In the genomic region with DNA sequence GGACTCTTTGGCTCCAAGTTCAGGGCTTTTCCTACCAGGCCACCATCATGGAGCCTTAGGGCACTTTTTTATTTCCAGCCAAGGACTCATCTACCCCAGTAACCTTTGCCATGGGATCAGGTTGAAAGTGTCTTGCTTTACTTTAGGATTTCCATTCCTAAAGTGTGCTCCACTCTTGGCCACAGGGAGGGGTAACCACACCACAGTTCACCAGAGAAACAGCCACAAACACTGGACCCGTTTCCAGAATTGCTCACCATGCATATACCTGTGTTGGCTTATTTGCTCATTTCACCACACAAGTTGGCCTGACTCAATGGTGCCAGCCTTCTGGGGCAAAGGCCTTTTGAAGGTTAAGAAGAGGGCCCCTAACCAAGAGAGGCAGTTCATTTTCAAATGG, we compare ENCODE assay signal across 19 cellular contexts.
A peak's percentile ranks its signal among the peaks of the same experiment; 100 is the strongest.
DNase-seq lines count a peak whose midpoint lies in the region; ATAC-seq and TF ChIP-seq lines count a peak whose summit lies in the region.
"Had no signal": no experiment of that assay in that cellular context is flagged by ENCODE, and none has a peak within 500 bp of the region (broad histone marks: within the 10 kb centered on the region; RNA-seq: fewer than 3 reads in every experiment).

No MANE protein-coding gene starts in this region.

- no peaks in the 10 kb centered on the region for H3K27me3 ChIP-seq in PC-3 (ENCODE audit: low read length)
- H3K27me3 ChIP-seq: BLaER1 treated with 17β-estradiol and CSF1 and Interleukin-3, amounts not matched to agents 10 nM and 100 nM had no signal

- no peaks in the 10 kb centered on the region for H3K4me1 Mint-ChIP-seq in activated naive CD8-positive, alpha-beta T cell treated with anti-CD3 and anti-CD28 coated beads, Interleukin-2, amount 50 U/mL, for 24 hours
- H3K4me1 Mint-ChIP-seq in activated naive CD8-positive, alpha-beta T cell treated with anti-CD3 and anti-CD28 coated beads for 36 hours = no peaks in the 10 kb centered on the region

- CTCF ChIA-PET in PC-3 (lab: Charles Lee) = no interaction called here

- H3K27me3 Mint-ChIP-seq in activated naive CD8-positive, alpha-beta T cell treated with anti-CD3 and anti-CD28 coated beads, Interleukin-2, amount 50 U/mL, for 24 hours = no peaks in the 10 kb centered on the region
- H3K27me3 Mint-ChIP-seq in activated naive CD8-positive, alpha-beta T cell treated with anti-CD3 and anti-CD28 coated beads for 36 hours = no peaks in the 10 kb centered on the region

- no TSS peak for BruUV-seq in PC-3 (replicated peaks; lab: Mats Ljungman, UMichigan)

- H3K36me3 Mint-ChIP-seq in activated naive CD8-positive, alpha-beta T cell treated with anti-CD3 and anti-CD28 coated beads, Interleukin-2, amount 50 U/mL, for 24 hours (ENCODE audit: low read depth) = no peaks in the 10 kb centered on the region
- H3K36me3 Mint-ChIP-seq in activated naive CD8-positive, alpha-beta T cell treated with anti-CD3 and anti-CD28 coated beads for 36 hours = no peaks in the 10 kb centered on the region

- no peak overlapping the region for H3K4me3 ChIP-seq in PC-3 (ENCODE audit: low read length)
- H3K4me3 ChIP-seq in fibroblast of mammary gland (ENCODE audit: control insufficient read depth, low read depth, low read length) = no peak overlapping the region
- H3K4me3 ChIP-seq in coronary artery = no peak overlapping the region
- H3K4me3 ChIP-seq: A549; BLaER1 treated with 17β-estradiol and CSF1 and Interleukin-3, amounts not matched to agents 10 nM and 100 nM; SK-N-MC had no signal

- H3F3A ChIP-seq in PC-3 (ENCODE audit: low read length, unreplicated experiment) = no peaks in the 10 kb centered on the region

- DNase-seq in activated naive CD8-positive, alpha-beta T cell treated with anti-CD3 and anti-CD28 coated beads, Interleukin-2, amount 50 U/mL, for 24 hours = no peak
- no peak for DNase-seq in activated naive CD8-positive, alpha-beta T cell treated with anti-CD3 and anti-CD28 coated beads for 36 hours
- peak; percentile 37 for DNase-seq in PC-3
- DNase-seq in fibroblast of mammary gland (ENCODE audit: low read depth) = no peak
- no peak for DNase-seq in GM10266 (ENCODE audit: extremely low spot score)
- DNase-seq in coronary artery (ENCODE audit: low spot score) = no peak
- no peak for DNase-seq in OCI-M1 (lab: John Stamatoyannopoulos, UW)
- DNase-seq: DMS79 treated with DMSO at 0.1 percent for 48 hours, H7, Karpas-422, NCI-H1105, NCI-H1694, NCI-H446, NCI-H69, Right ventricle myocardium superior had no signal

- H3K9me2 ChIP-seq in PC-3 (replicated peaks; ENCODE audit: low read length) = no peaks in the 10 kb centered on the region

- no peak overlapping the region for H3K4me3 Mint-ChIP-seq in activated naive CD8-positive, alpha-beta T cell treated with anti-CD3 and anti-CD28 coated beads, Interleukin-2, amount 50 U/mL, for 24 hours
- no peak overlapping the region for H3K4me3 Mint-ChIP-seq in activated naive CD8-positive, alpha-beta T cell treated with anti-CD3 and anti-CD28 coated beads for 36 hours

- intact Hi-C loops in PC-3 (cut with micrococcal nuclease) = loop anchor here (1.0 kb wide), 1 partner anchor 268 kb away; no protein-coding TSS in a partner anchor

- no peak overlapping the region for H2AFZ ChIP-seq in PC-3 (ENCODE audit: low read length)

- no peak overlapping the region for H3K9ac ChIP-seq in PC-3 (ENCODE audit: low read length)
- H3K9ac ChIP-seq: BLaER1 treated with 17β-estradiol and CSF1 and Interleukin-3, amounts not matched to agents 10 nM and 100 nM had no signal

- no peaks in the 10 kb centered on the region for H3K79me2 ChIP-seq in PC-3 (ENCODE audit: low read length)

- H3K4me2 ChIP-seq in PC-3 (ENCODE audit: low read length) = no peak overlapping the region
- H3K4me2 ChIP-seq: A549 had no signal

- no peaks in the 10 kb centered on the region for H3K36me3 ChIP-seq in PC-3 (ENCODE audit: low read depth, low read length)
- H3K36me3 ChIP-seq: BLaER1 treated with 17β-estradiol and CSF1 and Interleukin-3, amounts not matched to agents 10 nM and 100 nM had no signal

- TF ChIP-seq CTCF in PC-3 (conservative IDR thresholded peaks at IDR 0.05; ENCODE audit: low read depth, low read length) (peak; percentile 53), fibroblast of mammary gland (conservative IDR thresholded peaks at IDR 0.05; ENCODE audit: control insufficient read depth, insufficient read depth, low read depth, low read length) (peak; percentile 6), GM10266 (IDR thresholded peaks at IDR 0.05; ENCODE audit: control insufficient read depth, insufficient read depth, low read depth, missing control alignments) (no peak), coronary artery (IDR thresholded peaks at IDR 0.05) (no peak)

- no peaks in the 10 kb centered on the region for H3K9me3 ChIP-seq in PC-3 (ENCODE audit: low read length)
- H3K9me3 ChIP-seq: A549; BLaER1 treated with 17β-estradiol and CSF1 and Interleukin-3, amounts not matched to agents 10 nM and 100 nM had no signal

- ATAC-seq in activated naive CD8-positive, alpha-beta T cell treated with anti-CD3 and anti-CD28 coated beads, Interleukin-2, amount 50 U/mL, for 24 hours = peak; percentile 27
- peak; percentile 63 for ATAC-seq in PC-3
- ATAC-seq: A549, Panc1 had no signal

- H3K9me3 Mint-ChIP-seq in activated naive CD8-positive, alpha-beta T cell treated with anti-CD3 and anti-CD28 coated beads, Interleukin-2, amount 50 U/mL, for 24 hours = no peaks in the 10 kb centered on the region
- H3K9me3 Mint-ChIP-seq in activated naive CD8-positive, alpha-beta T cell treated with anti-CD3 and anti-CD28 coated beads for 36 hours = no peaks in the 10 kb centered on the region

- POLR2A ChIA-PET in PC-3 (lab: Charles Lee; ENCODE audit: unreplicated experiment) = no interaction called here

- no peak overlapping the region for H3K27ac ChIP-seq in PC-3 (ENCODE audit: low read length)
- H3K27ac ChIP-seq in coronary artery = no peak overlapping the region
- H3K27ac ChIP-seq: A549; BLaER1 treated with 17β-estradiol and CSF1 and Interleukin-3, amounts not matched to agents 10 nM and 100 nM; SK-N-MC had no signal

- H3K4me1 ChIP-seq in PC-3 (ENCODE audit: insufficient read depth, low read length) = no peaks in the 10 kb centered on the region
- H3K4me1 ChIP-seq: A549 had no signal

- H3K27ac Mint-ChIP-seq in activated naive CD8-positive, alpha-beta T cell treated with anti-CD3 and anti-CD28 coated beads, Interleukin-2, amount 50 U/mL, for 24 hours = no peak overlapping the region
- no peak overlapping the region for H3K27ac Mint-ChIP-seq in activated naive CD8-positive, alpha-beta T cell treated with anti-CD3 and anti-CD28 coated beads for 36 hours

- no peaks in the 10 kb centered on the region for H4K20me1 ChIP-seq in PC-3 (ENCODE audit: low read length)
- H4K20me1 ChIP-seq: BLaER1 treated with 17β-estradiol and CSF1 and Interleukin-3, amounts not matched to agents 10 nM and 100 nM had no signal

Comparison
In these comparisons a context has a peak if more than half of its experiments do, and no peak if none do; other contexts are left out.
1. CTCF ChIP-seq: peak in PC-3 (single experiment) and fibroblast of mammary gland (single experiment); none in GM10266 (single experiment) and coronary artery (single experiment).